ENCODE assay signal across 18 cellular contexts in genomic region chr3:119595639-119596329, GRCh38. TPM values are rescaled to one million over a fixed set of nuclear protein-coding genes. Genes with fewer than 3 reads are reported as not detected.
DNase-seq lines count a peak whose midpoint lies in the region; ATAC-seq and TF ChIP-seq lines count a peak whose summit lies in the region.
"Had no signal": no experiment of that assay in that cellular context is flagged by ENCODE, and none has a peak within 500 bp of the region (broad histone marks: within the 10 kb centered on the region; RNA-seq: fewer than 3 reads in every experiment).

No MANE protein-coding gene starts in this region.

- H3K36me3 Mint-ChIP-seq in osteocyte (ENCODE audit: unreplicated experiment) (no peaks in the 10 kb centered on the region), HFFc6 (ENCODE audit: low read depth) (no peaks in the 10 kb centered on the region; the same call in 1 of the 2 replicates)
- H3K36me3 Mint-ChIP-seq: naive B cell had no signal

- H3K4me1 Mint-ChIP-seq in osteocyte (ENCODE audit: unreplicated experiment) = peaks cover 30% of the 10 kb centered on the region
- H3K4me1 Mint-ChIP-seq in HFFc6 (ENCODE audit: low read depth) = peaks cover 14% of the 10 kb centered on the region

- H3K9ac ChIP-seq in MM.1S (ENCODE audit: low read length) = no peak overlapping the region
- H3K9ac ChIP-seq: KMS-11 had no signal

- H3K4me2 ChIP-seq in MM.1S (ENCODE audit: low read depth, low read length) = no peak overlapping the region
- H3K4me2 ChIP-seq: GM23338, hepatocyte, KMS-11 had no signal

- no peaks in the 10 kb centered on the region for H3K9me3 ChIP-seq in MM.1S (replicated peaks; ENCODE audit: insufficient read depth, low read length)
- H3K9me3 ChIP-seq: BE2C, SJSA1 had no signal

- peak; percentile 38 for DNase-seq in AG20443 (ENCODE audit: low spot score)
- peak; percentile 16 for DNase-seq in MM.1S
- DNase-seq in fibroblast of pulmonary artery (ENCODE audit: low read depth) = no peak
- no peak for DNase-seq in osteocyte (ENCODE audit: extremely low spot score, unreplicated experiment)
- no peak for DNase-seq in NCI-H82 (lab: John Stamatoyannopoulos, UW)
- DNase-seq in HFFc6 = no peak
- DNase-seq: activated CD4-positive, alpha-beta T cell treated with anti-CD3 and anti-CD28 coated beads for 48 hours; activated gamma-delta T cell; BE2C; GDM1; naive B cell; stimulated activated naive CD4-positive, alpha-beta T cell treated with Interleukin-2 at 50 U/mL for 16 hours had no signal

- H3K4me1 ChIP-seq in MM.1S (ENCODE audit: low read length) = peaks cover 9% of the 10 kb centered on the region; the same call in 1 of the 2 replicates

- H3K27ac Mint-ChIP-seq in osteocyte (ENCODE audit: unreplicated experiment) = peak overlapping the region; percentile 21
- H3K27ac Mint-ChIP-seq in HFFc6 = no peak overlapping the region
- H3K27ac Mint-ChIP-seq: GM23338 had no signal

- H3K79me2 ChIP-seq in MM.1S (ENCODE audit: low read length) = no peaks in the 10 kb centered on the region
- H3K79me2 ChIP-seq: hepatocyte had no signal

- H3K27me3 Mint-ChIP-seq in osteocyte (ENCODE audit: unreplicated experiment) (no peaks in the 10 kb centered on the region), HFFc6 (ENCODE audit: insufficient read depth) (peaks cover 12% of the 10 kb centered on the region)
- H3K27me3 Mint-ChIP-seq: naive B cell had no signal

- H3K9me2 ChIP-seq in MM.1S (replicated peaks; ENCODE audit: insufficient read depth, low read length) = no peaks in the 10 kb centered on the region

- no peak overlapping the region for H2AFZ ChIP-seq in MM.1S (ENCODE audit: low read length)
- H2AFZ ChIP-seq: GM23338, hepatocyte had no signal

- TF ChIP-seq CTCF in MM.1S (IDR thresholded peaks at IDR 0.05; ENCODE audit: low read length) (no peak), fibroblast of pulmonary artery (IDR thresholded peaks at IDR 0.05; ENCODE audit: low read length, missing control alignments) (no peak), osteocyte (IDR thresholded peaks at IDR 0.05) (no peak), HFFc6 (IDR thresholded peaks at IDR 0.05) (no peak)

- H3F3A ChIP-seq in MM.1S (ENCODE audit: insufficient read depth, low read length) = no peaks in the 10 kb centered on the region

- H3K36me3 ChIP-seq in MM.1S (replicated peaks; ENCODE audit: insufficient read depth, low read length) = no peaks in the 10 kb centered on the region
- H3K36me3 ChIP-seq: BE2C, SJSA1 had no signal

- H3K27me3 ChIP-seq in MM.1S (replicated peaks; ENCODE audit: insufficient read depth, low read length) = no peaks in the 10 kb centered on the region
- H3K27me3 ChIP-seq: BE2C, SJSA1 had no signal

- H3K4me3 Mint-ChIP-seq in osteocyte (ENCODE audit: unreplicated experiment) (no peak overlapping the region), HFFc6 (no peak overlapping the region; the same call in 1 of the 2 replicates)
- H3K4me3 Mint-ChIP-seq: GM23338, naive B cell had no signal

- H3K27ac ChIP-seq in MM.1S (ENCODE audit: low read length) = no peak overlapping the region
- H3K27ac ChIP-seq: hepatocyte, KMS-11, SJSA1 had no signal

- no peak overlapping the region for H3K4me3 ChIP-seq in MM.1S (ENCODE audit: low read length)
- H3K4me3 ChIP-seq in fibroblast of pulmonary artery (replicated peaks; ENCODE audit: low read depth, low read length) = peak overlapping the region; percentile 19
- H3K4me3 ChIP-seq: GM23338, hepatocyte, SJSA1 had no signal

- H3K9me3 Mint-ChIP-seq in osteocyte (ENCODE audit: unreplicated experiment) (no peaks in the 10 kb centered on the region), HFFc6 (no peaks in the 10 kb centered on the region)
- H3K9me3 Mint-ChIP-seq: GM23338, naive B cell had no signal

- H4K20me1 ChIP-seq in MM.1S (ENCODE audit: insufficient read depth, low read length) = no peaks in the 10 kb centered on the region

- ATAC-seq in GM21423 (IDR thresholded peaks at IDR 0.05; ENCODE audit: unreplicated experiment) = no peak
- no peak for ATAC-seq in HG02571 (IDR thresholded peaks at IDR 0.05; ENCODE audit: unreplicated experiment)
- ATAC-seq: GM23338 had no signal

RNA-seq across cellular contexts. Expression of gene PLA1A, which starts 1.9 kb away (rescaled TPM):
- total RNA-seq in osteocyte = 0.86 and 1.4 TPM in 2 replicates
- not detected for total RNA-seq in HFFc6 (2021; fragmentation: NEBNext Ultra II Directional; extraction: Animal tissue kit (Norgen Biotek cat#: 25700))
- total RNA-seq: GM23338 had no signal

RNA-seq across cellular contexts. Expression of gene ADPRH, which starts 16.5 kb away (rescaled TPM):
- total RNA-seq in osteocyte = 1.9 and 2.2 TPM in 2 replicates
- total RNA-seq in HFFc6 (2021; fragmentation: NEBNext Ultra II Directional; extraction: Animal tissue kit (Norgen Biotek cat#: 25700)) = 1 to 10 TPM in 2 of 6 experiments, under 1 TPM in 4; 0.10 to 1.8 (median 0.19) TPM

RNA-seq across cellular contexts. Expression of gene CD80, which starts 36.4 kb away (rescaled TPM):
- not detected in 2 replicates for total RNA-seq in osteocyte
- total RNA-seq in HFFc6 (2021; fragmentation: NEBNext Ultra II Directional; extraction: Animal tissue kit (Norgen Biotek cat#: 25700)) = not detected
- total RNA-seq: GM23338, SJSA1 had no signal

Comparison
In these comparisons a context has a peak if more than half of its experiments do, and no peak if none do; other contexts are left out.
1. DNase-seq: peak in AG20443 (single experiment) and MM.1S (single experiment); none in fibroblast of pulmonary artery (single experiment), osteocyte (single experiment), NCI-H82 (single experiment) and HFFc6 (single experiment).